In genomic region chr14:51041117-51041531, GRCh38 we compare ENCODE assay signal across 17 cellular contexts. TPM values are rescaled to one million over a fixed set of nuclear protein-coding genes. Genes with fewer than 3 reads are reported as not detected.
DNase-seq lines count a peak whose midpoint lies in the region; TF ChIP-seq lines count a peak whose summit lies in the region.
"Had no signal": no experiment of that assay in that cellular context is flagged by ENCODE, and none has a peak within 500 bp of the region (broad histone marks: within the 10 kb centered on the region; RNA-seq: fewer than 3 reads in every experiment).

No MANE protein-coding gene starts in this region.

- no peaks in the 10 kb centered on the region for H3K9me3 Mint-ChIP-seq in Caco-2 (ENCODE audit: unreplicated experiment)
- no peaks in the 10 kb centered on the region for H3K9me3 Mint-ChIP-seq in type B pancreatic cell

- DNase-seq in Caco-2: peak; percentile 19 to 41
- no peak for DNase-seq in Karpas-422
- DNase-seq in cerebellar cortex (ENCODE audit: low spot score): peak; percentile 67
- no peak for DNase-seq in NCI-H524 treated with DMSO at 0.1 percent for 48 hours (lab: John Stamatoyannopoulos, UW)
- DNase-seq in amniotic stem cell (lab: John Stamatoyannopoulos, UW): no peak
- DNase-seq in GDM1 (lab: John Stamatoyannopoulos, UW): no peak
- DNase-seq in type B pancreatic cell (ENCODE audit: extremely low spot score, unreplicated experiment): no peak
- DNase-seq: DMS153, EL, GOT3, KBM-7, MV-4-11, NCI-H1694 treated with DMSO at 0.1 percent for 48 hours, NCI-H345 had no signal

- H3K9ac ChIP-seq in Karpas-422 (ENCODE audit: low read length) (no peak overlapping the region), neural cell (ENCODE audit: low read length) (peak overlapping the region; percentile 57)

- H3K36me3 Mint-ChIP-seq in Caco-2 (ENCODE audit: insufficient read depth, unreplicated experiment) (no peaks in the 10 kb centered on the region), type B pancreatic cell (no peaks in the 10 kb centered on the region)

- TF ChIP-seq RAD21 in neural cell (conservative IDR thresholded peaks at IDR 0.05): peak; percentile 53

- H3K4me1 Mint-ChIP-seq in Caco-2 (ENCODE audit: low read depth, unreplicated experiment) (peaks cover 7% of the 10 kb centered on the region), type B pancreatic cell (ENCODE audit: unreplicated experiment) (no peaks in the 10 kb centered on the region)

- intact Hi-C loops in Caco-2 (cut with micrococcal nuclease; ENCODE audit: unreplicated experiment): no loop called here

- POLR2A ChIA-PET in Caco-2 (lab: Charles Lee): no interaction called here

- H3K27ac ChIP-seq in Karpas-422 (ENCODE audit: low read length) (no peak overlapping the region), neural cell (ENCODE audit: low read length) (peak overlapping the region; percentile 88)
- H3K27ac ChIP-seq: SJSA1 had no signal

- H3K27me3 Mint-ChIP-seq in Caco-2 (ENCODE audit: insufficient read depth, unreplicated experiment) (no peaks in the 10 kb centered on the region), type B pancreatic cell (peaks cover 5% of the 10 kb centered on the region)

- TF ChIP-seq CTCF in Caco-2 (IDR thresholded peaks at IDR 0.05; ENCODE audit: insufficient read depth in 1 of 2, low read depth in 1 of 2, low read length in 1 of 2, severe bottlenecking in 1 of 2, unreplicated experiment in 1 of 2) (no peak), neural cell (IDR thresholded peaks at IDR 0.05; ENCODE audit: poor library complexity, severe bottlenecking) (no peak), type B pancreatic cell (conservative IDR thresholded peaks at IDR 0.05) (no peak)

- peaks cover 6% of the 10 kb centered on the region for H3F3A ChIP-seq in neural cell (ENCODE audit: insufficient read depth, low read length, poor library complexity, severe bottlenecking)

- BruUV-seq in Caco-2 (replicated peaks; lab: Mats Ljungman, UMichigan): no TSS peak

- H4K20me1 ChIP-seq in Karpas-422 (ENCODE audit: insufficient read depth, low read depth, low read length): no peaks in the 10 kb centered on the region
- no peaks in the 10 kb centered on the region for H4K20me1 ChIP-seq in neural cell (ENCODE audit: insufficient read depth)

- H2AFZ ChIP-seq in Karpas-422 (ENCODE audit: low read length) (no peak overlapping the region), neural cell (ENCODE audit: low read depth, low read length) (no peak overlapping the region)

- H3K27ac Mint-ChIP-seq in Caco-2 (ENCODE audit: unreplicated experiment) (no peak overlapping the region), type B pancreatic cell (no peak overlapping the region)
- H3K27ac Mint-ChIP-seq: B cell had no signal

- H3K4me2 ChIP-seq in Karpas-422 (ENCODE audit: low read depth, low read length, poor library complexity, severe bottlenecking): peak overlapping the region; percentile 46
- peak overlapping the region; percentile 58 for H3K4me2 ChIP-seq in neural cell (ENCODE audit: low read length)

- no peaks in the 10 kb centered on the region for H3K9me3 ChIP-seq in Caco-2
- no peaks in the 10 kb centered on the region for H3K9me3 ChIP-seq in Karpas-422 (ENCODE audit: low read length)
- no peaks in the 10 kb centered on the region for H3K9me3 ChIP-seq in neural cell (ENCODE audit: low read length)
- H3K9me3 ChIP-seq: SJSA1 had no signal

- H3K4me3 ChIP-seq in Caco-2 (ENCODE audit: low read depth, low read length) (no peak overlapping the region), Karpas-422 (ENCODE audit: low read length) (no peak overlapping the region), neural cell (ENCODE audit: low read length) (peak overlapping the region; percentile 58)
- H3K4me3 ChIP-seq: SJSA1 had no signal

- H3K4me1 ChIP-seq in Caco-2: peaks cover 11% of the 10 kb centered on the region
- H3K4me1 ChIP-seq in Karpas-422 (ENCODE audit: low read length): peaks cover 37% of the 10 kb centered on the region
- H3K4me1 ChIP-seq: SJSA1 had no signal

- H3K79me2 ChIP-seq in Karpas-422 (ENCODE audit: low read length): no peaks in the 10 kb centered on the region
- H3K79me2 ChIP-seq in neural cell (replicated peaks; ENCODE audit: insufficient read depth, low read length): no peaks in the 10 kb centered on the region

- H3K9me2 ChIP-seq in Karpas-422 (replicated peaks; ENCODE audit: insufficient read depth, low read length) (no peaks in the 10 kb centered on the region), neural cell (ENCODE audit: insufficient read depth, low read length) (no peaks in the 10 kb centered on the region)

- H3K4me3 Mint-ChIP-seq in Caco-2 (ENCODE audit: unreplicated experiment) (peak overlapping the region; percentile 14), type B pancreatic cell (no peak overlapping the region)
- H3K4me3 Mint-ChIP-seq: B cell had no signal

- H3K36me3 ChIP-seq in Caco-2 (ENCODE audit: control insufficient read depth, insufficient read depth, low read length) (no peaks in the 10 kb centered on the region), Karpas-422 (ENCODE audit: insufficient read depth, low read length) (no peaks in the 10 kb centered on the region), neural cell (ENCODE audit: insufficient read depth, low read length) (no peaks in the 10 kb centered on the region)
- H3K36me3 ChIP-seq: SJSA1 had no signal

- H3K27me3 ChIP-seq in Caco-2 (replicated peaks; ENCODE audit: control insufficient read depth, insufficient read depth, low read length): no peaks in the 10 kb centered on the region
- no peaks in the 10 kb centered on the region for H3K27me3 ChIP-seq in Karpas-422 (ENCODE audit: low read length)
- H3K27me3 ChIP-seq in neural cell (ENCODE audit: insufficient read depth, low read depth, low read length): no peaks in the 10 kb centered on the region
- H3K27me3 ChIP-seq: SJSA1 had no signal

- CTCF ChIA-PET in Caco-2 (lab: Charles Lee): interaction anchor here (1.4 kb wide), 1 partner anchor 54 kb away, joined by 4 read pairs; the partner anchor contains the start of gene TRIM9

- peak; percentile 91 for TF ChIP-seq EP300 in neural cell (conservative IDR thresholded peaks at IDR 0.05; ENCODE audit: poor library complexity, severe bottlenecking)

TF ChIP-seq in neural cell, 6 proteins besides CTCF, POLR2A, EP300 and RAD21:
- TF ChIP-seq EZH2 (IDR thresholded peaks at IDR 0.05; ENCODE audit: borderline replicate concordance, insufficient read depth, low read length, poor library complexity, severe bottlenecking) (no peak), MXI1 (conservative IDR thresholded peaks at IDR 0.05; ENCODE audit: poor library complexity, severe bottlenecking) (peak; percentile 73), REST (IDR thresholded peaks at IDR 0.05; ENCODE audit: borderline replicate concordance) (peak; percentile 100), POLR2AphosphoS5 (IDR thresholded peaks at IDR 0.05) (peak; percentile 95), SMC3 (conservative IDR thresholded peaks at IDR 0.05; ENCODE audit: poor library complexity) (no peak), TAF1 (IDR thresholded peaks at IDR 0.05; ENCODE audit: low read depth) (peak; percentile 59)

RNA-seq across cellular contexts. Expression of gene TRIM9, which starts 53.8 kb away (rescaled TPM):
- total RNA-seq in Caco-2 (2022): 2.7 and 3.0 TPM in 2 replicates
- total RNA-seq in Karpas-422 (2014; rRNA removed; shearing (Covaris generic); ENCODE audit: low replicate concordance): 0.63 and 1.7 TPM in 2 replicates
- 15.9 and 18.9 TPM in 2 replicates for polyA plus RNA-seq in neural cell
- polyA minus RNA-seq in neural cell: 21.3 and 21.9 TPM in 2 replicates
- 3.7 and 6.3 TPM in 2 replicates for total RNA-seq in type B pancreatic cell (ENCODE audit: low replicate concordance)
- total RNA-seq: SJSA1 had no signal

Comparison
In these comparisons a context has a peak if more than half of its experiments do, and no peak if none do; other contexts are left out.
1. DNase-seq: peak in Caco-2 (2 of 2) and cerebellar cortex (single experiment); none in Karpas-422 (single experiment), NCI-H524 treated with DMSO at 0.1 percent for 48 hours (single experiment), amniotic stem cell (single experiment), GDM1 (single experiment) and type B pancreatic cell (single experiment).